ENCODE assay signal across 1 cellular context in the genomic region with DNA sequence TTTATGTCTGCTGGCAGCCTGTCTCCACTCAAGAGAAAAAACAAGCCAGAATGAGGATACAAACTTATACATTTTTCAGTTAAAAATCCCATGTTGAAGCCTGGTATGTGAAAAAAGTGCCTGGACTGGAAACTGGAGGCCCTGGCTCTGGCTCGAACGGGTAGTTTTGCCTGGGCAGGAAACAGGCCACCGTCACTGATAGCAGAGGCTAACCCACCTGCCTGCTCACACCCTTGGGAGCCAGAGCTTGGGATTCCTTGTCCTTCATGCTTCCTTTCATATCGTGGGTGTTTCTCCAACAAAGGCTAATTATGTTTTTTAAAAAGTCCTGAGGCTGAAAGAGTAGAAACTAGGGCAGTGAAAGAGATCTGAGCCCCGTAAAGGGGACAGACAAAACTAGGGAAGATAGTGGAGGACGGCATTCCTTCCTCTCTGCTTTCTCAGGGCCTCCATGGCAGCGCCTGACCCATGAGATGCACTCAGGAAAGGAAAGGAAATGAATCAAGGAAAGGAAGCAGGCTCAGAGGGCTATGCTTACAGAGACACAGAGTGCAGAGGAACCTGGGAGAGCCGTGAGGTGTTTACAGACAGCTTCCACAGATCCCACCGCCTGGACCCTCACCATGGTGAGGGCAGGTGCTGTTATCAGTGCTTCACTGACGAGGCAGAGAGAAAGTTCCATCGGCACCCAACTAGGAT.
TF ChIP-seq lines count a peak whose summit lies in the region.

No MANE protein-coding gene starts in this region.

TF ChIP-seq in IMR-90, 13 proteins besides CTCF, POLR2A, EP300 and RAD21 (continued from another document):
- TF ChIP-seq, protein P1, sequence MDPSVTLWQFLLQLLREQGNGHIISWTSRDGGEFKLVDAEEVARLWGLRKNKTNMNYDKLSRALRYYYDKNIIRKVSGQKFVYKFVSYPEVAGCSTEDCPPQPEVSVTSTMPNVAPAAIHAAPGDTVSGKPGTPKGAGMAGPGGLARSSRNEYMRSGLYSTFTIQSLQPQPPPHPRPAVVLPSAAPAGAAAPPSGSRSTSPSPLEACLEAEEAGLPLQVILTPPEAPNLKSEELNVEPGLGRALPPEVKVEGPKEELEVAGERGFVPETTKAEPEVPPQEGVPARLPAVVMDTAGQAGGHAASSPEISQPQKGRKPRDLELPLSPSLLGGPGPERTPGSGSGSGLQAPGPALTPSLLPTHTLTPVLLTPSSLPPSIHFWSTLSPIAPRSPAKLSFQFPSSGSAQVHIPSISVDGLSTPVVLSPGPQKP (IDR thresholded peaks at IDR 0.05; ENCODE audit: borderline replicate concordance, low read depth, low read length): no peak
- TF ChIP-seq NFE2L2 (IDR thresholded peaks at IDR 0.05; ENCODE audit: low read depth, low read length): no peak
- no peak for TF ChIP-seq FOS (IDR thresholded peaks at IDR 0.05; ENCODE audit: low read depth, low read length)
